Comparison of ENCODE assay signal across 9 cellular contexts in the genomic region with DNA sequence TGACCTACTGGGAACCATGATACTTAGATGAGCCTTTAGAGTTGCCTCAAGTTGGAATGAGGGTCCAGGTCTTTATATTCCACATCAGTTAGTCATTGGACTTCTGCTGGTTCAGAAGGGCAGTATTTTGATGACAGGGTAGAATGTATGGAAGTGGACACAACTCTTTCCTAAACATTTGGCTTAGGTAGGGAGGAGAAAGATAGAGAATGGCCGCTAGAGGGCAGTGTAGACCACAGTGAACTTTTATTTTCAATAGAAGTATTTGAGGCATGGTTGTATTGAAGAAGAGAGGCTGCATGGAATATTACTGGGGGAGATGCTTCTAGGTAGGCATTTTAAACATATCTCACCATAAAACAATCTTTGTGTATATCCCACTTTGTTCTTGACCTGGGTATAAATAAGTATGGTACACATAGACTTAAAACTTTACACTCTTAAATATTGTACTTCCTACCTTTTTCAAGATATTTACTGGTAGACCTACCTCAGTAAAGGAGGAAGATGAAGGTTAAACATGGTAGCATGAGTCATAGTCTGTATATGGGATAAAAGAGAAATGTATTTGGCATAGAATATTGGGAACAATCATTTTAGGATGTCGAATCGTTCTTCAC.
DNase-seq lines count a peak whose midpoint lies in the region; ATAC-seq and TF ChIP-seq lines count a peak whose summit lies in the region.
"Had no signal": no experiment of that assay in that cellular context is flagged by ENCODE, and none has a peak within 500 bp of the region (broad histone marks: within the 10 kb centered on the region; RNA-seq: fewer than 3 reads in every experiment).

No MANE protein-coding gene starts in this region.

- H3F3A ChIP-seq in smooth muscle cell (ENCODE audit: low read depth) = no peaks in the 10 kb centered on the region

- H3K27ac ChIP-seq in Panc1 (ENCODE audit: low read length) = no peak overlapping the region
- no peak overlapping the region for H3K27ac ChIP-seq in hepatocyte
- no peak overlapping the region for H3K27ac ChIP-seq in smooth muscle cell (ENCODE audit: low read depth)

- in situ Hi-C loops in Panc1 (cut with HindIII; ENCODE audit: low pct_unique_long_range_greater_than_20kb, low sequenced_read_pairs) = no loop called here

- ATAC-seq in GM19324 (IDR thresholded peaks at IDR 0.05; ENCODE audit: low FRiP score, unreplicated experiment) = peak; percentile 53
- ATAC-seq in HG03460 (IDR thresholded peaks at IDR 0.05; ENCODE audit: unreplicated experiment) = peak; percentile 80
- peak; percentile 70 for ATAC-seq in Panc1
- no peak for ATAC-seq in stimulated activated memory B cell treated with anti-CD40 and anti-IgM and Interleukin-4, amounts not matched to agents 10 μg/mL and 1 μg/mL and 100 μg/mL, for 72 hours

- no TSS peak for BruUV-seq in Panc1 (replicated peaks; lab: Mats Ljungman, UMichigan)

- H4K20me1 ChIP-seq in hepatocyte (ENCODE audit: insufficient read depth, poor library complexity, severe bottlenecking) (no peaks in the 10 kb centered on the region), smooth muscle cell (ENCODE audit: low read depth) (no peaks in the 10 kb centered on the region)

- H3K4me1 ChIP-seq in Panc1 (ENCODE audit: control insufficient read depth, insufficient read depth, low read length) (no peaks in the 10 kb centered on the region), hepatocyte (ENCODE audit: insufficient read depth) (peaks cover 3% of the 10 kb centered on the region), smooth muscle cell (ENCODE audit: low read depth) (no peaks in the 10 kb centered on the region)

- WGBS in hepatocyte (ENCODE audit: low lambda C conversion rate, missing lambda C conversion rate) = 64% methylated on average over 3 of the region's 3 CpGs
- WGBS in smooth muscle cell (ENCODE audit: low lambda C conversion rate) = 61% methylated on average over 3 of the region's 3 CpGs

- H3K4me1 Mint-ChIP-seq in stimulated activated memory B cell treated with anti-CD40 and anti-IgM and Interleukin-4, amounts not matched to agents 10 μg/mL and 1 μg/mL and 100 μg/mL, for 72 hours = no peaks in the 10 kb centered on the region

- TF ChIP-seq CTCF in Panc1 (IDR thresholded peaks at IDR 0.05) (peak; percentile 77), hepatocyte (IDR thresholded peaks at IDR 0.05; ENCODE audit: poor library complexity) (peak; percentile 81), smooth muscle cell (IDR thresholded peaks at IDR 0.05; ENCODE audit: borderline replicate concordance, insufficient read depth, poor library complexity, severe bottlenecking) (peak; percentile 82)

- no peaks in the 10 kb centered on the region for H3K9me3 Mint-ChIP-seq in stimulated activated memory B cell treated with anti-CD40 and anti-IgM and Interleukin-4, amounts not matched to agents 10 μg/mL and 1 μg/mL and 100 μg/mL, for 72 hours
- H3K9me3 Mint-ChIP-seq: dendritic cell treated with granulocyte-macrophage colony-stimulating factor and Interleukin-4, amounts not matched to agents 40 ng/mL and 50 ng/mL, for 4 days had no signal

- H3K27me3 ChIP-seq in Panc1 (ENCODE audit: control insufficient read depth, insufficient read depth, low read length) (no peaks in the 10 kb centered on the region), hepatocyte (no peaks in the 10 kb centered on the region), smooth muscle cell (ENCODE audit: low read depth) (no peaks in the 10 kb centered on the region)

- H3K79me2 ChIP-seq in hepatocyte = no peaks in the 10 kb centered on the region
- no peaks in the 10 kb centered on the region for H3K79me2 ChIP-seq in smooth muscle cell (ENCODE audit: low read depth)

- H2AFZ ChIP-seq in hepatocyte (no peak overlapping the region), smooth muscle cell (ENCODE audit: low read depth) (no peak overlapping the region)

- no peaks in the 10 kb centered on the region for H3K9me3 ChIP-seq in Panc1 (ENCODE audit: control insufficient read depth, insufficient read depth, low read depth, low read length)
- no peaks in the 10 kb centered on the region for H3K9me3 ChIP-seq in hepatocyte (ENCODE audit: low read depth)
- H3K9me3 ChIP-seq in smooth muscle cell (replicated peaks; ENCODE audit: low read depth) = no peaks in the 10 kb centered on the region

- H3K27me3 Mint-ChIP-seq in stimulated activated memory B cell treated with anti-CD40 and anti-IgM and Interleukin-4, amounts not matched to agents 10 μg/mL and 1 μg/mL and 100 μg/mL, for 72 hours = no peaks in the 10 kb centered on the region
- H3K27me3 Mint-ChIP-seq: dendritic cell treated with granulocyte-macrophage colony-stimulating factor and Interleukin-4, amounts not matched to agents 40 ng/mL and 50 ng/mL, for 4 days had no signal

- H3K4me3 ChIP-seq in Panc1 (ENCODE audit: low read depth in 2 of 2, low read length in 2 of 2) = no peak overlapping the region
- no peak overlapping the region for H3K4me3 ChIP-seq in hepatocyte
- H3K4me3 ChIP-seq in smooth muscle cell = no peak overlapping the region

- H3K36me3 Mint-ChIP-seq in stimulated activated memory B cell treated with anti-CD40 and anti-IgM and Interleukin-4, amounts not matched to agents 10 μg/mL and 1 μg/mL and 100 μg/mL, for 72 hours = no peaks in the 10 kb centered on the region

- H3K27ac Mint-ChIP-seq in stimulated activated memory B cell treated with anti-CD40 and anti-IgM and Interleukin-4, amounts not matched to agents 10 μg/mL and 1 μg/mL and 100 μg/mL, for 72 hours = no peak overlapping the region
- H3K27ac Mint-ChIP-seq: dendritic cell treated with granulocyte-macrophage colony-stimulating factor and Interleukin-4, amounts not matched to agents 40 ng/mL and 50 ng/mL, for 4 days had no signal

- H3K9ac ChIP-seq in smooth muscle cell (ENCODE audit: low read depth) = no peak overlapping the region

- H3K36me3 ChIP-seq in Panc1 (ENCODE audit: control insufficient read depth, insufficient read depth, low read length) = no peaks in the 10 kb centered on the region
- H3K36me3 ChIP-seq in hepatocyte (replicated peaks; ENCODE audit: insufficient read depth, low read depth) = no peaks in the 10 kb centered on the region
- no peaks in the 10 kb centered on the region for H3K36me3 ChIP-seq in smooth muscle cell (ENCODE audit: low read depth)

- DNase-seq in DMS153 (lab: John Stamatoyannopoulos, UW) (peak; percentile 23), Panc1 (ENCODE audit: low read depth, low spot score) (peak; percentile 65), amniotic stem cell (lab: John Stamatoyannopoulos, UW) (peak; percentile 22), hepatocyte (ENCODE audit: low spot score) (peak; percentile 88), smooth muscle cell (lab: John Stamatoyannopoulos, UW; ENCODE audit: unreplicated experiment) (no peak)

- H3K4me3 Mint-ChIP-seq in stimulated activated memory B cell treated with anti-CD40 and anti-IgM and Interleukin-4, amounts not matched to agents 10 μg/mL and 1 μg/mL and 100 μg/mL, for 72 hours = no peak overlapping the region
- H3K4me3 Mint-ChIP-seq: dendritic cell treated with granulocyte-macrophage colony-stimulating factor and Interleukin-4, amounts not matched to agents 40 ng/mL and 50 ng/mL, for 4 days had no signal

- CTCF ChIA-PET in Panc1 (lab: Charles Lee) = no interaction called here

- H3K4me2 ChIP-seq in hepatocyte (no peak overlapping the region), smooth muscle cell (no peak overlapping the region)

- no peaks in the 10 kb centered on the region for H3K9me2 ChIP-seq in hepatocyte (replicated peaks; ENCODE audit: insufficient read depth)

- intact Hi-C loops in Panc1 (cut with micrococcal nuclease; ENCODE audit: unreplicated experiment) = loop anchor here (2.0 kb wide), 1 partner anchor 1314 kb away; no protein-coding TSS in a partner anchor

- POLR2A ChIA-PET in Panc1 (lab: Charles Lee) = no interaction called here
